Comparison of ENCODE assay signal across 1 cellular context in genomic region chr12:109613611-109614455, GRCh38.
TF ChIP-seq lines count a peak whose summit lies in the region.

No MANE protein-coding gene starts in this region.

TF ChIP-seq in WTC11, 78 proteins besides CTCF, POLR2A, EP300 and RAD21 (continued from another document):
- no peak for TF ChIP-seq PRRX2 (CRISPR knock-in tag; IDR thresholded peaks at IDR 0.05)
- no peak for TF ChIP-seq ZNF121 (CRISPR knock-in tag; IDR thresholded peaks at IDR 0.05)
- no peak for TF ChIP-seq TCF7 (CRISPR knock-in tag; IDR thresholded peaks at IDR 0.05; ENCODE audit: low read depth)
- TF ChIP-seq TEAD4 (CRISPR knock-in tag; IDR thresholded peaks at IDR 0.05) = no peak
- no peak for TF ChIP-seq ZNF232 (CRISPR knock-in tag; IDR thresholded peaks at IDR 0.05)
- no peak for TF ChIP-seq GABPB1 (CRISPR knock-in tag; IDR thresholded peaks at IDR 0.05)
- TF ChIP-seq IRF2 (CRISPR knock-in tag; IDR thresholded peaks at IDR 0.05; ENCODE audit: borderline replicate concordance, low read depth) = no peak
- TF ChIP-seq JUN (CRISPR knock-in tag; IDR thresholded peaks at IDR 0.05) = no peak
- TF ChIP-seq ZNF425 (CRISPR knock-in tag; conservative IDR thresholded peaks at IDR 0.05) = no peak
- no peak for TF ChIP-seq MAX (CRISPR knock-in tag; IDR thresholded peaks at IDR 0.05)
- TF ChIP-seq ZBTB21 (CRISPR knock-in tag; IDR thresholded peaks at IDR 0.05; ENCODE audit: borderline replicate concordance) = no peak
